In the genomic region with DNA sequence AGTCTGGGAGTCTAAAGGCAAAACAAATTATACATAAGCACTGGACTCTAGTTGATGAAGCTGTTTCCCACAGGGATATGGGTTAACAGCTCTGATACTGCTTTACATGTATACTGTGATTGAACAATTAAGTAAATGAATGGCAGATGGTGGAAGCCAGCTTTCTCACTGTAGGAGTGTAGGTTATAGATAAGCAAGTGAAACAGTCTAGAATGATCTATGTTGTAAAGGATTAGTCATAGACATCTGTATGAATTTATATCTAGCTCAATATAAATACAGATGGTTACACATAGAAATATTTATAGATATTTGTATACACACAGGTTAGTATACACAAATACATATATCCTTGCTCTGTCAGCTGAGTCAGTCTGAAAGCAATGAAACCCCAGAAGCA, we compare ENCODE assay signal across 18 cellular contexts.
DNase-seq lines count a peak whose midpoint lies in the region; FAIRE-seq and TF ChIP-seq lines count a peak whose summit lies in the region.
"Had no signal": no experiment of that assay in that cellular context is flagged by ENCODE, and none has a peak within 500 bp of the region (broad histone marks: within the 10 kb centered on the region; RNA-seq: fewer than 3 reads in every experiment).

No MANE protein-coding gene starts in this region.

- no peaks in the 10 kb centered on the region for H3K36me3 ChIP-seq in KMS-11 (ENCODE audit: insufficient read depth)
- no peaks in the 10 kb centered on the region for H3K36me3 ChIP-seq in fibroblast of lung (ENCODE audit: control insufficient read depth, insufficient read depth, low read length)
- no peaks in the 10 kb centered on the region for H3K36me3 ChIP-seq in small intestine (ENCODE audit: control insufficient read depth in 2 of 2, insufficient read depth in 2 of 2, low read length in 2 of 2)
- H3K36me3 ChIP-seq: BLaER1 had no signal

- H2AFZ ChIP-seq in KMS-11 (ENCODE audit: low read depth) (peak overlapping the region; percentile 7; the same call in 1 of the 2 replicates), fibroblast of lung (ENCODE audit: low read length) (no peak overlapping the region)

- H3K79me2 ChIP-seq in KMS-11 (ENCODE audit: insufficient read depth, low read depth) (no peaks in the 10 kb centered on the region), fibroblast of lung (ENCODE audit: control insufficient read depth, insufficient read depth, low read length) (no peaks in the 10 kb centered on the region)

- H3K4me2 ChIP-seq in KMS-11 (no peak overlapping the region), fibroblast of lung (ENCODE audit: extremely low read depth, insufficient read depth, low read length) (no peak overlapping the region)
- H3K4me2 ChIP-seq: BLaER1, GM23338 had no signal

- H3K4me1 ChIP-seq in KMS-11 (ENCODE audit: low read depth, poor library complexity, severe bottlenecking) (no peaks in the 10 kb centered on the region), fibroblast of lung (ENCODE audit: control insufficient read depth, extremely low read depth, insufficient read depth, low read length) (no peaks in the 10 kb centered on the region), small intestine (ENCODE audit: control insufficient read depth in 2 of 2, insufficient read depth in 1 of 2, low read depth in 1 of 2, low read length in 1 of 2) (no peaks in the 10 kb centered on the region)
- H3K4me1 ChIP-seq: BLaER1 had no signal

- H3K9ac ChIP-seq in KMS-11 (no peak overlapping the region), fibroblast of lung (ENCODE audit: insufficient read depth, low read length) (no peak overlapping the region)
- H3K9ac ChIP-seq: BLaER1 had no signal

- FAIRE-seq in small intestine (lab: Jason Lieb, UNC), result no peak
- FAIRE-seq: GM12878, GM19239, H54, HTR-8/SVneo had no signal

- H3K27me3 ChIP-seq in KMS-11 (ENCODE audit: insufficient read depth, low read depth) (no peaks in the 10 kb centered on the region), fibroblast of lung (ENCODE audit: control insufficient read depth, insufficient read depth, low read length) (no peaks in the 10 kb centered on the region), small intestine (ENCODE audit: control insufficient read depth in 2 of 2, insufficient read depth in 2 of 2, low read length in 2 of 2) (no peaks in the 10 kb centered on the region)
- H3K27me3 ChIP-seq: BLaER1 had no signal

- TF ChIP-seq CTCF in KMS-11 (conservative IDR thresholded peaks at IDR 0.05; ENCODE audit: low read depth, low read length) (no peak), fibroblast of lung (conservative IDR thresholded peaks at IDR 0.05 in 1 of 2, IDR thresholded peaks at IDR 0.05 in 1 of 2; ENCODE audit: low read depth in 1 of 2, low read length in 2 of 2) (no peak)

- H3K27ac ChIP-seq in KMS-11 (no peak overlapping the region), fibroblast of lung (ENCODE audit: insufficient read depth, low read length) (no peak overlapping the region), small intestine (ENCODE audit: low read depth in 1 of 2, low read length in 1 of 2) (no peak overlapping the region)
- H3K27ac ChIP-seq: BLaER1 had no signal

- no peaks in the 10 kb centered on the region for H4K20me1 ChIP-seq in KMS-11 (ENCODE audit: insufficient read depth)
- no peaks in the 10 kb centered on the region for H4K20me1 ChIP-seq in fibroblast of lung (ENCODE audit: control insufficient read depth, extremely low read depth, insufficient read depth, low read length)
- H4K20me1 ChIP-seq: BLaER1 had no signal

- no peaks in the 10 kb centered on the region for H3K9me3 ChIP-seq in fibroblast of lung (ENCODE audit: control insufficient read depth, insufficient read depth, low read depth, low read length)
- H3K9me3 ChIP-seq in small intestine (ENCODE audit: control insufficient read depth, low read depth), result no peaks in the 10 kb centered on the region
- H3K9me3 ChIP-seq: BLaER1 had no signal

- H3K4me3 ChIP-seq in KMS-11 (IDR thresholded peaks at IDR 0.05; ENCODE audit: insufficient read depth, low read depth, low read length) (no peak overlapping the region), fibroblast of lung (replicated peaks in 1 of 4; ENCODE audit: control extremely low read depth in 1 of 4, insufficient read depth in 1 of 4, low read depth in 3 of 4, low read length in 4 of 4) (no peak overlapping the region), small intestine (ENCODE audit: low read depth in 1 of 2, low read length in 2 of 2) (no peak overlapping the region)
- H3K4me3 ChIP-seq: BLaER1, GM12878, GM23338 had no signal

- DNase-seq in NCI-H82 (lab: John Stamatoyannopoulos, UW) (peak; percentile 10), NCI-H82 treated with DMSO at 0.1 percent for 48 hours (lab: John Stamatoyannopoulos, UW; ENCODE audit: unreplicated experiment) (no peak), fibroblast of lung (ENCODE audit: low read depth in 2 of 2) (peak; percentile 3 to 24), small intestine (peak; percentile 4), GDM1 (lab: John Stamatoyannopoulos, UW) (no peak), DMS79 (lab: John Stamatoyannopoulos, UW) (no peak), NCI-H2196 (lab: John Stamatoyannopoulos, UW; ENCODE audit: unreplicated experiment) (no peak)
- DNase-seq: CD4-positive, alpha-beta memory T cell; DMS153; DMS79 treated with DMSO at 0.1 percent for 48 hours; HCEC 1CT had no signal

Comparison
In these comparisons a context has a peak if more than half of its experiments do, and no peak if none do; other contexts are left out.
1. DNase-seq: peak in NCI-H82 (single experiment), fibroblast of lung (2 of 2) and small intestine (single experiment); none in NCI-H82 treated with DMSO at 0.1 percent for 48 hours (single experiment), GDM1 (single experiment), DMS79 (single experiment) and NCI-H2196 (single experiment).